ENCODE assay signal across 1 cellular context in genomic region chr1:51569284-51570062, GRCh38.
A peak's percentile ranks its signal among the peaks of the same experiment; 100 is the strongest.
TF ChIP-seq lines count a peak whose summit lies in the region.

No MANE protein-coding gene starts in this region.

TF ChIP-seq in HCT116, 20 proteins besides CTCF, POLR2A, EP300 and RAD21 (continued from another document):
- peak; percentile 26 for TF ChIP-seq TCF7L2 (IDR thresholded peaks at IDR 0.05; ENCODE audit: borderline replicate concordance, extremely low read depth, insufficient read depth, insufficient read length)
- TF ChIP-seq SP1 (IDR thresholded peaks at IDR 0.05; ENCODE audit: low read depth) = peak; percentile 92
- TF ChIP-seq POLR2AphosphoS5 (IDR thresholded peaks at IDR 0.05; ENCODE audit: low read depth, low read length) = peak; percentile 46; the same call in 1 of the 2 replicates
- no peak for TF ChIP-seq ATF3 (IDR thresholded peaks at IDR 0.05)
- TF ChIP-seq YY1 (IDR thresholded peaks at IDR 0.05; ENCODE audit: extremely low read depth, insufficient replicate concordance, low read depth, low read length) = no peak
- peak; percentile 88 for TF ChIP-seq CBX3 (IDR thresholded peaks at IDR 0.05; ENCODE audit: low read depth)
- peak; percentile 99 for TF ChIP-seq JUND (IDR thresholded peaks at IDR 0.05)
- TF ChIP-seq FOSL1 (IDR thresholded peaks at IDR 0.05; ENCODE audit: low read depth) = peak; percentile 99
- TF ChIP-seq CEBPB (IDR thresholded peaks at IDR 0.05; ENCODE audit: low read depth) = peak; percentile 33
- no peak for TF ChIP-seq ZBTB33 (IDR thresholded peaks at IDR 0.05; ENCODE audit: extremely low read depth, insufficient replicate concordance, low read length)
- peak; percentile 78 for TF ChIP-seq MAX (IDR thresholded peaks at IDR 0.05)
- TF ChIP-seq SIN3A (IDR thresholded peaks at IDR 0.05; ENCODE audit: low read depth) = no peak
TF ChIP-seq in HCT116: peak in this region for 9.
